In genomic region chr7:33091641-33092191, GRCh38 we compare ENCODE assay signal across 30 cellular contexts. TPM values are rescaled to one million over a fixed set of nuclear protein-coding genes. Genes with fewer than 3 reads are reported as not detected.
A peak's percentile ranks its signal among the peaks of the same experiment; 100 is the strongest.
DNase-seq lines count a peak whose midpoint lies in the region; ATAC-seq, FAIRE-seq and TF ChIP-seq lines count a peak whose summit lies in the region.
"Had no signal": no experiment of that assay in that cellular context is flagged by ENCODE, and none has a peak within 500 bp of the region (broad histone marks: within the 10 kb centered on the region; RNA-seq: fewer than 3 reads in every experiment).

No MANE protein-coding gene starts in this region.

- H4K20me1 ChIP-seq in HepG2 (ENCODE audit: insufficient read depth, low read length) (no peaks in the 10 kb centered on the region), keratinocyte (ENCODE audit: control insufficient read depth, extremely low read depth, insufficient read depth, low read length) (no peaks in the 10 kb centered on the region)

- no peaks in the 10 kb centered on the region for H3K27me3 Mint-ChIP-seq in mesothelial cell of epicardium (ENCODE audit: low read depth)
- H3K27me3 Mint-ChIP-seq: activated CD4-positive, alpha-beta memory T cell treated with anti-CD3 and anti-CD28 coated beads for 36 hours; activated naive CD8-positive, alpha-beta T cell treated with anti-CD3 and anti-CD28 coated beads, Interleukin-2, amount 10 ng/mL, durations not matched to agents 7 days and 5 days; brain; naive thymus-derived CD4-positive, alpha-beta T cell had no signal

- H3K9me3 Mint-ChIP-seq in mesothelial cell of epicardium: no peaks in the 10 kb centered on the region
- H3K9me3 Mint-ChIP-seq: activated CD4-positive, alpha-beta memory T cell treated with anti-CD3 and anti-CD28 coated beads for 36 hours; activated naive CD8-positive, alpha-beta T cell treated with anti-CD3 and anti-CD28 coated beads, Interleukin-2, amount 10 ng/mL, durations not matched to agents 7 days and 5 days; brain; CD8-positive, alpha-beta T cell; naive thymus-derived CD4-positive, alpha-beta T cell had no signal

- dilution Hi-C loops in keratinocyte (cut with MboI; ENCODE audit: extremely low pct_ligation_motif_present, low sequenced_read_pairs): no loop called here

- H3K36me3 ChIP-seq in HepG2 (replicated peaks in 1 of 2; ENCODE audit: control insufficient read depth in 1 of 2, insufficient read depth in 2 of 2, low read length in 2 of 2) (peaks cover 4 to 21% of the 10 kb centered on the region in 2 experiments; a peak in 4 of 5 replicates), right lobe of liver (peaks cover 4 to 22% (median 10%) of the 10 kb centered on the region in 4 donors), SJSA1 (peaks cover 32% of the 10 kb centered on the region), keratinocyte (ENCODE audit: control insufficient read depth in 2 of 2, extremely low read depth in 1 of 2, insufficient read depth in 2 of 2, low read length in 2 of 2) (peaks cover 3 to 7% of the 10 kb centered on the region in 2 experiments), spleen (peaks cover 6 to 42% (median 33%) of the 10 kb centered on the region in 6 donors)
- H3K36me3 ChIP-seq: ovary had no signal

- H3K4me1 ChIP-seq in HepG2 (ENCODE audit: insufficient read depth, low read length): no peaks in the 10 kb centered on the region
- no peaks in the 10 kb centered on the region for H3K4me1 ChIP-seq in right lobe of liver
- H3K4me1 ChIP-seq in SJSA1 (replicated peaks): peaks cover 13% of the 10 kb centered on the region
- no peaks in the 10 kb centered on the region for H3K4me1 ChIP-seq in keratinocyte (ENCODE audit: control insufficient read depth, extremely low read depth, insufficient read depth, low read length)
- H3K4me1 ChIP-seq in spleen: no peaks in the 10 kb centered on the region
- H3K4me1 ChIP-seq: sigmoid colon, stomach, tibial nerve had no signal

- FAIRE-seq in HepG2 (lab: Jason Lieb, UNC): no peak
- FAIRE-seq in keratinocyte (lab: Jason Lieb, UNC): no peak

- H3K27ac Mint-ChIP-seq in mesothelial cell of epicardium: no peak overlapping the region
- H3K27ac Mint-ChIP-seq: activated CD4-positive, alpha-beta memory T cell treated with anti-CD3 and anti-CD28 coated beads for 36 hours; activated naive CD8-positive, alpha-beta T cell treated with anti-CD3 and anti-CD28 coated beads, Interleukin-2, amount 10 ng/mL, durations not matched to agents 7 days and 5 days; brain; CD8-positive, alpha-beta T cell had no signal

- in situ Hi-C loops in HepG2 (cut with HindIII; ENCODE audit: extremely low pct_ligation_motif_present, low pct_unique_long_range_greater_than_20kb): no loop called here

- TF ChIP-seq EP300 in HepG2 (IDR thresholded peaks at IDR 0.05; ENCODE audit: low read depth in 2 of 2, low read length in 2 of 2) (no peak), HepG2 (CRISPR knock-in tag; IDR thresholded peaks at IDR 0.05; ENCODE audit: borderline replicate concordance) (no peak)

- H3K27ac ChIP-seq in HepG2 (ENCODE audit: extremely low read length, insufficient read depth, low read length): no peak overlapping the region
- no peak overlapping the region for H3K27ac ChIP-seq in right lobe of liver
- H3K27ac ChIP-seq in SJSA1: peak overlapping the region; percentile 63
- H3K27ac ChIP-seq in keratinocyte (ENCODE audit: control insufficient read depth, insufficient read depth, low read length): no peak overlapping the region
- no peak overlapping the region for H3K27ac ChIP-seq in spleen
- no peak overlapping the region for H3K27ac ChIP-seq in substantia nigra (ENCODE audit: low read depth, low read length, poor library complexity, severe bottlenecking)
- H3K27ac ChIP-seq: GM23248, heart right ventricle, ovary, sigmoid colon, stomach, tibial nerve had no signal

- no peak overlapping the region for H3K4me3 ChIP-seq in HepG2 (replicated peaks in 1 of 3; ENCODE audit: insufficient read depth in 1 of 3, low read depth in 2 of 3, low read length in 3 of 3)
- no peak overlapping the region for H3K4me3 ChIP-seq in right lobe of liver
- no peak overlapping the region for H3K4me3 ChIP-seq in SJSA1
- H3K4me3 ChIP-seq in keratinocyte (ENCODE audit: control insufficient read depth in 2 of 3, extremely low read depth in 1 of 3, insufficient read depth in 2 of 3, low read depth in 1 of 3, low read length in 3 of 3): no peak overlapping the region
- no peak overlapping the region for H3K4me3 ChIP-seq in spleen
- H3K4me3 ChIP-seq: GM23248, heart right ventricle, ovary, sigmoid colon, stomach, tibial nerve had no signal

- TF ChIP-seq RAD21 in HepG2 (CRISPR knock-in tag; IDR thresholded peaks at IDR 0.05): no peak

- no peak overlapping the region for H3K4me2 ChIP-seq in HepG2 (ENCODE audit: low read depth, low read length)
- H3K4me2 ChIP-seq in keratinocyte (ENCODE audit: control insufficient read depth, extremely low read depth, insufficient read depth, low read depth, low read length): no peak overlapping the region

- H2AFZ ChIP-seq in HepG2 (ENCODE audit: low read length): no peak overlapping the region
- H2AFZ ChIP-seq in keratinocyte (ENCODE audit: control insufficient read depth, low read length): no peak overlapping the region
- H2AFZ ChIP-seq: GM23248 had no signal

- BruUV-seq in HepG2 (replicated peaks; lab: Mats Ljungman, UMichigan): no TSS peak

- H3K27me3 ChIP-seq in HepG2 (ENCODE audit: control insufficient read depth in 1 of 2, insufficient read depth in 2 of 2, low read length in 2 of 2) (no peaks in the 10 kb centered on the region), right lobe of liver (no peaks in the 10 kb centered on the region), SJSA1 (replicated peaks) (no peaks in the 10 kb centered on the region), keratinocyte (ENCODE audit: control insufficient read depth, extremely low read depth, insufficient read depth, low read length) (no peaks in the 10 kb centered on the region), spleen (replicated peaks in 1 of 7) (no peaks in the 10 kb centered on the region)
- H3K27me3 ChIP-seq: heart right ventricle, ovary, sigmoid colon, stomach, tibial nerve had no signal

- H3K9ac ChIP-seq in HepG2 (ENCODE audit: insufficient read depth, low read depth, low read length) (no peak overlapping the region), keratinocyte (ENCODE audit: control insufficient read depth, extremely low read depth, insufficient read depth, low read length) (no peak overlapping the region)
- H3K9ac ChIP-seq: GM23248 had no signal

- H3K36me3 Mint-ChIP-seq in mesothelial cell of epicardium: peaks cover 26% of the 10 kb centered on the region

- H3K9me3 ChIP-seq in HepG2 (ENCODE audit: low read length) (no peaks in the 10 kb centered on the region), right lobe of liver (no peaks in the 10 kb centered on the region), SJSA1 (replicated peaks) (no peaks in the 10 kb centered on the region), keratinocyte (ENCODE audit: control insufficient read depth, low read depth, low read length) (no peaks in the 10 kb centered on the region), spleen (no peaks in the 10 kb centered on the region)
- H3K9me3 ChIP-seq: heart right ventricle, ovary, sigmoid colon, stomach, tibial nerve had no signal

- CTCF ChIA-PET in HepG2 (lab: Yijun Ruan, JAX; ENCODE audit: low intra/inter-chr PET ratio, low total read pairs): no interaction called here

- DNase-seq in HepG2 (ENCODE audit: low spot score) (no peak), right lobe of liver (no peak), SJSA1 (ENCODE audit: low read depth in 1 of 2, low spot score in 2 of 2) (no peak), keratinocyte (ENCODE audit: low read depth, low spot score) (no peak), mesothelial cell of epicardium (ENCODE audit: low spot score in 2 of 2, unreplicated experiment in 2 of 2) (no peak), spleen (no peak), substantia nigra (lab: John Stamatoyannopoulos, UW) (no peak), NCI-H526 (lab: John Stamatoyannopoulos, UW) (no peak)
- DNase-seq: 8988T; activated CD4-positive, alpha-beta memory T cell treated with anti-CD3 and anti-CD28 coated beads for 36 hours; activated naive CD8-positive, alpha-beta T cell treated with anti-CD3 and anti-CD28 coated beads, Interleukin-2, amount 10 ng/mL, durations not matched to agents 7 days and 5 days; AML-193; CD8-positive, alpha-beta T cell; effector CD8-positive, alpha-beta T cell; erythroblast; GDM1; heart right ventricle; mesendoderm; naive thymus-derived CD4-positive, alpha-beta T cell; NCI-H1092 treated with DMSO at 0.1 percent for 48 hours; NCI-H1930; NCI-H748 treated with DMSO at 0.1 percent for 48 hours; ovary; SHP77; sigmoid colon; stomach had no signal

- WGBS in HepG2 (ENCODE audit: low lambda C conversion rate): 42% methylated on average over 4 of the region's 5 CpGs
- WGBS in right lobe of liver (ENCODE audit: insufficient coverage, low coverage, low lambda C conversion rate, missing lambda C conversion rate): 72% methylated on average over 4 of the region's 5 CpGs
- WGBS in spleen, 5 donors: 82 to 89% (median 85%) methylated on average over 5 of the region's 5 CpGs

- no peaks in the 10 kb centered on the region for H3K9me1 ChIP-seq in keratinocyte (ENCODE audit: control insufficient read depth, extremely low read depth, insufficient read depth, low read length)

- intact Hi-C loops in HepG2 (cut with micrococcal nuclease; ENCODE audit: unreplicated experiment): no loop called here
- intact Hi-C loops in right lobe of liver (cut with DNase I): no loop called here
- intact Hi-C loops in spleen (cut with DNase I; ENCODE audit: low total_unique reads): no loop called here

- peak; percentile 78 for ATAC-seq in HepG2
- ATAC-seq in right lobe of liver: no peak
- ATAC-seq: activated CD4-positive, CD25-positive, alpha-beta regulatory T cell treated with anti-CD3 and anti-CD28 coated beads, Interleukin-2, amount 50 U/mL, for 24 hours; CD8-positive, alpha-beta T cell; heart right ventricle; naive thymus-derived CD4-positive, alpha-beta T cell had no signal

- TF ChIP-seq POLR2A in HepG2 (IDR thresholded peaks at IDR 0.05; ENCODE audit: insufficient read depth in 1 of 2, low read depth in 2 of 2, low read length in 2 of 2): no peak
- no peak for TF ChIP-seq POLR2A in right lobe of liver (IDR thresholded peaks at IDR 0.05)
- TF ChIP-seq POLR2A in spleen (IDR thresholded peaks at IDR 0.05): no peak

- H3K79me2 ChIP-seq in HepG2 (ENCODE audit: insufficient read depth, low read length) (no peaks in the 10 kb centered on the region), keratinocyte (ENCODE audit: control insufficient read depth, insufficient read depth, low read length) (no peaks in the 10 kb centered on the region)

- POLR2A ChIA-PET in HepG2 (lab: Yijun Ruan, JAX): no interaction called here

- no peak for TF ChIP-seq CTCF in HepG2 (CRISPR knock-in tag; IDR thresholded peaks at IDR 0.05)
- TF ChIP-seq CTCF in right lobe of liver (IDR thresholded peaks at IDR 0.05): no peak
- peak in 2 of 3 experiments; percentile 3 to 8 for TF ChIP-seq CTCF in keratinocyte (optimal IDR thresholded peaks at IDR 0.05 in 1 of 3, IDR thresholded peaks at IDR 0.05 in 1 of 3, conservative IDR thresholded peaks at IDR 0.05 in 1 of 3; ENCODE audit: extremely low read depth in 1 of 3, insufficient read depth in 2 of 3, low read length in 3 of 3)
- TF ChIP-seq CTCF in mesothelial cell of epicardium (IDR thresholded peaks at IDR 0.05; ENCODE audit: unreplicated experiment): no peak
- no peak for TF ChIP-seq CTCF in spleen (IDR thresholded peaks at IDR 0.05 in 8 of 11, conservative IDR thresholded peaks at IDR 0.05 in 3 of 11)

- H3K4me1 Mint-ChIP-seq in mesothelial cell of epicardium: no peaks in the 10 kb centered on the region
- H3K4me1 Mint-ChIP-seq: brain; naive thymus-derived CD4-positive, alpha-beta T cell had no signal

- H3K4me3 Mint-ChIP-seq in mesothelial cell of epicardium: no peak overlapping the region
- H3K4me3 Mint-ChIP-seq: activated CD4-positive, alpha-beta memory T cell treated with anti-CD3 and anti-CD28 coated beads for 36 hours; activated naive CD8-positive, alpha-beta T cell treated with anti-CD3 and anti-CD28 coated beads, Interleukin-2, amount 10 ng/mL, durations not matched to agents 7 days and 5 days; brain; CD8-positive, alpha-beta T cell; naive thymus-derived CD4-positive, alpha-beta T cell had no signal

RNA-seq across cellular contexts. Expression of gene RP9, which starts 17.5 kb away (rescaled TPM):
- total RNA-seq in HepG2 (2016; rRNA removed; fragmentation: Illumina TruSeq; extraction: Trizol): 14.2 and 15.1 TPM in 2 replicates
- 16.3 and 18.5 TPM in 2 replicates for total RNA-seq in HepG2 (2016; cell fraction: cytosol; rRNA removed; fragmentation: Illumina TruSeq; extraction: Trizol; ENCODE audit: low read depth)
- total RNA-seq in HepG2 (2016; cell fraction: insoluble cytoplasmic fraction; rRNA removed; fragmentation: Illumina TruSeq; extraction: Trizol): 14.5 and 17.3 TPM in 2 replicates
- 19.1 and 19.9 TPM in 2 replicates for total RNA-seq in HepG2 (2016; cell fraction: membrane; rRNA removed; fragmentation: Illumina TruSeq; extraction: Trizol)
- total RNA-seq in HepG2 (2016; cell fraction: nucleus; rRNA removed; fragmentation: Illumina TruSeq; extraction: Trizol): 11.1 and 12.8 TPM in 2 replicates
- 13.1 and 18.6 TPM in 2 replicates for polyA plus RNA-seq in HepG2 (2011; rRNA removed)
- 11.4 and 12.2 TPM in 2 replicates for polyA plus RNA-seq in HepG2 (2011; cell fraction: cytosol; rRNA removed)
- polyA plus RNA-seq in HepG2 (2011; cell fraction: nucleus; rRNA removed): 12.4 and 12.9 TPM in 2 replicates
- 13.8 and 14.7 TPM in 2 replicates for polyA plus RNA-seq in HepG2 (2012)
- 17.6 and 18.4 TPM in 2 replicates for polyA plus RNA-seq in HepG2 (2016; cell fraction: cytosol; fragmentation: Illumina TruSeq; extraction: Trizol; ENCODE audit: low read depth)
- polyA plus RNA-seq in HepG2 (2016; cell fraction: insoluble cytoplasmic fraction; fragmentation: Illumina TruSeq; extraction: Trizol; ENCODE audit: low read depth): 20.5 and 21.8 TPM in 2 replicates
- 17.7 and 19.3 TPM in 2 replicates for polyA plus RNA-seq in HepG2 (2016; cell fraction: membrane; fragmentation: Illumina TruSeq; extraction: Trizol; ENCODE audit: low read depth)
- polyA plus RNA-seq in HepG2 (2016; cell fraction: nucleus; fragmentation: Illumina TruSeq; extraction: Trizol; ENCODE audit: insufficient read depth, low read depth): 16.9 and 19.9 TPM in 2 replicates
- polyA minus RNA-seq in HepG2 (2011; rRNA and poly(A)+ RNA removed; ENCODE audit: low replicate concordance): 8.1 and 14.2 TPM in 2 replicates
- polyA minus RNA-seq in HepG2 (2011; cell fraction: cytosol; rRNA and poly(A)+ RNA removed): 6.9 and 7.9 TPM in 2 replicates
- 16.7 and 23.4 TPM in 2 replicates for polyA minus RNA-seq in HepG2 (2011; cell fraction: nucleus; rRNA and poly(A)+ RNA removed)
- total RNA-seq in right lobe of liver: 1 to 10 TPM; 3.4 to 5.8 (median 4.8) TPM
- total RNA-seq in SJSA1 (2014; rRNA removed; shearing (Covaris generic)): 7.3 and 16.0 TPM in 2 replicates
- polyA plus RNA-seq in keratinocyte: 11.1 to 20.6 TPM (median 17.4 TPM) in 3 replicates
- 18.6 TPM for polyA plus RNA-seq in keratinocyte (2011; ENCODE audit: low read depth)
- 10.6 and 14.8 TPM in 2 replicates for polyA plus RNA-seq in keratinocyte (2011; cell fraction: cytosol; rRNA removed)
- polyA plus RNA-seq in keratinocyte (2011; cell fraction: nucleus; rRNA removed): 8.6 and 13.1 TPM in 2 replicates
- polyA plus RNA-seq in keratinocyte (2012; ENCODE audit: low replicate concordance): 9.9 and 20.8 TPM in 2 replicates
- polyA minus RNA-seq in keratinocyte: 2.9 to 4.6 TPM (median 4.3 TPM) in 3 replicates
- polyA minus RNA-seq in keratinocyte (2011; cell fraction: cytosol; rRNA and poly(A)+ RNA removed): 10.2 TPM
- 2.4 and 2.9 TPM in 2 replicates for polyA minus RNA-seq in keratinocyte (2011; cell fraction: nucleus; rRNA and poly(A)+ RNA removed)
- 17.5 to 20.5 TPM (median 20.3 TPM) in 3 replicates for total RNA-seq in mesothelial cell of epicardium
- 10 to 100 TPM; 12.6 to 28.0 (median 18.8) TPM for total RNA-seq in spleen
- polyA plus RNA-seq in spleen: 10 to 100 TPM; 19.3 to 48.1 (median 33.3) TPM

RNA-seq across cellular contexts. Expression of gene NT5C3A, which starts 29.1 kb away (rescaled TPM):
- total RNA-seq in HepG2 (2016; rRNA removed; fragmentation: Illumina TruSeq; extraction: Trizol) (22.8 and 34.0 TPM in 2 replicates), right lobe of liver (10 to 100 TPM in 3 of 6 experiments, 1 to 10 TPM in 3; 7.7 to 26.7 (median 11.0) TPM), mesothelial cell of epicardium (28.2 to 32.0 TPM (median 29.8 TPM) in 3 replicates), spleen (10 to 100 TPM; 36.0 to 81.8 (median 46.1) TPM)
- 16.1 and 17.7 TPM in 2 replicates for total RNA-seq in HepG2 (2016; cell fraction: cytosol; rRNA removed; fragmentation: Illumina TruSeq; extraction: Trizol; ENCODE audit: low read depth)
- 20.7 and 28.8 TPM in 2 replicates for total RNA-seq in HepG2 (2016; cell fraction: insoluble cytoplasmic fraction; rRNA removed; fragmentation: Illumina TruSeq; extraction: Trizol)
- total RNA-seq in HepG2 (2016; cell fraction: membrane; rRNA removed; fragmentation: Illumina TruSeq; extraction: Trizol): 18.3 and 19.0 TPM in 2 replicates
- 33.8 and 36.2 TPM in 2 replicates for total RNA-seq in HepG2 (2016; cell fraction: nucleus; rRNA removed; fragmentation: Illumina TruSeq; extraction: Trizol)
- polyA plus RNA-seq in HepG2 (2011; rRNA removed) (9.6 and 16.9 TPM in 2 replicates), keratinocyte (12.6 to 30.5 TPM (median 16.2 TPM) in 3 replicates), spleen (10 to 100 TPM; 30.5 to 53.1 (median 39.8) TPM)
- polyA plus RNA-seq in HepG2 (2011; cell fraction: cytosol; rRNA removed): 4.9 and 7.5 TPM in 2 replicates
- polyA plus RNA-seq in HepG2 (2011; cell fraction: nucleus; rRNA removed): 3.7 and 5.4 TPM in 2 replicates
- polyA plus RNA-seq in HepG2 (2012): 22.4 and 29.1 TPM in 2 replicates
- polyA plus RNA-seq in HepG2 (2016; cell fraction: cytosol; fragmentation: Illumina TruSeq; extraction: Trizol; ENCODE audit: low read depth): 6.0 and 6.1 TPM in 2 replicates
- polyA plus RNA-seq in HepG2 (2016; cell fraction: insoluble cytoplasmic fraction; fragmentation: Illumina TruSeq; extraction: Trizol; ENCODE audit: low read depth): 24.5 and 27.3 TPM in 2 replicates
- 13.7 and 13.9 TPM in 2 replicates for polyA plus RNA-seq in HepG2 (2016; cell fraction: membrane; fragmentation: Illumina TruSeq; extraction: Trizol; ENCODE audit: low read depth)
- polyA plus RNA-seq in HepG2 (2016; cell fraction: nucleus; fragmentation: Illumina TruSeq; extraction: Trizol; ENCODE audit: insufficient read depth, low read depth): 42.4 and 45.3 TPM in 2 replicates
- polyA minus RNA-seq in HepG2 (2011; rRNA and poly(A)+ RNA removed; ENCODE audit: low replicate concordance): 2.7 and 3.2 TPM in 2 replicates
- polyA minus RNA-seq in HepG2 (2011; cell fraction: cytosol; rRNA and poly(A)+ RNA removed): 5.7 and 7.7 TPM in 2 replicates
- 28.3 and 30.0 TPM in 2 replicates for polyA minus RNA-seq in HepG2 (2011; cell fraction: nucleus; rRNA and poly(A)+ RNA removed)
- total RNA-seq in SJSA1 (2014; rRNA removed; shearing (Covaris generic)): 31.1 TPM in 2 replicates
- 40.9 TPM for polyA plus RNA-seq in keratinocyte (2011; ENCODE audit: low read depth)
- 10.7 and 18.9 TPM in 2 replicates for polyA plus RNA-seq in keratinocyte (2011; cell fraction: cytosol; rRNA removed)
- polyA plus RNA-seq in keratinocyte (2011; cell fraction: nucleus; rRNA removed): 9.9 and 19.1 TPM in 2 replicates
- polyA plus RNA-seq in keratinocyte (2012; ENCODE audit: low replicate concordance): 18.7 and 21.6 TPM in 2 replicates
- 0.82 to 8.4 TPM (median 1.9 TPM) in 3 replicates for polyA minus RNA-seq in keratinocyte
- polyA minus RNA-seq in keratinocyte (2011; cell fraction: cytosol; rRNA and poly(A)+ RNA removed): 4.6 TPM
- 5.7 and 8.9 TPM in 2 replicates for polyA minus RNA-seq in keratinocyte (2011; cell fraction: nucleus; rRNA and poly(A)+ RNA removed)

RNA-seq across cellular contexts. Expression of gene BBS9, which starts 37.6 kb away (rescaled TPM):
- 7.8 and 9.4 TPM in 2 replicates for total RNA-seq in HepG2 (2016; rRNA removed; fragmentation: Illumina TruSeq; extraction: Trizol)
- 56.8 and 57.9 TPM in 2 replicates for total RNA-seq in HepG2 (2016; cell fraction: cytosol; rRNA removed; fragmentation: Illumina TruSeq; extraction: Trizol; ENCODE audit: low read depth)
- 7.6 and 8.9 TPM in 2 replicates for total RNA-seq in HepG2 (2016; cell fraction: insoluble cytoplasmic fraction; rRNA removed; fragmentation: Illumina TruSeq; extraction: Trizol)
- 11.2 and 18.5 TPM in 2 replicates for total RNA-seq in HepG2 (2016; cell fraction: membrane; rRNA removed; fragmentation: Illumina TruSeq; extraction: Trizol)
- total RNA-seq in HepG2 (2016; cell fraction: nucleus; rRNA removed; fragmentation: Illumina TruSeq; extraction: Trizol): 11.6 and 13.3 TPM in 2 replicates
- 5.1 and 5.2 TPM in 2 replicates for polyA plus RNA-seq in HepG2 (2011; rRNA removed)
- polyA plus RNA-seq in HepG2 (2011; cell fraction: cytosol; rRNA removed): 3.5 and 4.2 TPM in 2 replicates
- 5.7 and 6.4 TPM in 2 replicates for polyA plus RNA-seq in HepG2 (2011; cell fraction: nucleus; rRNA removed)
- polyA plus RNA-seq in HepG2 (2012): 4.3 and 5.5 TPM in 2 replicates
- 1.2 and 1.8 TPM in 2 replicates for polyA plus RNA-seq in HepG2 (2016; cell fraction: cytosol; fragmentation: Illumina TruSeq; extraction: Trizol; ENCODE audit: low read depth)
- polyA plus RNA-seq in HepG2 (2016; cell fraction: insoluble cytoplasmic fraction; fragmentation: Illumina TruSeq; extraction: Trizol; ENCODE audit: low read depth): 6.9 and 7.0 TPM in 2 replicates
- 2.6 and 2.8 TPM in 2 replicates for polyA plus RNA-seq in HepG2 (2016; cell fraction: membrane; fragmentation: Illumina TruSeq; extraction: Trizol; ENCODE audit: low read depth)
- polyA plus RNA-seq in HepG2 (2016; cell fraction: nucleus; fragmentation: Illumina TruSeq; extraction: Trizol; ENCODE audit: insufficient read depth, low read depth): 3.9 and 4.8 TPM in 2 replicates
- polyA minus RNA-seq in HepG2 (2011; rRNA and poly(A)+ RNA removed; ENCODE audit: low replicate concordance): 11.2 and 28.4 TPM in 2 replicates
- 4.0 and 12.4 TPM in 2 replicates for polyA minus RNA-seq in HepG2 (2011; cell fraction: cytosol; rRNA and poly(A)+ RNA removed)
- 57.8 and 69.5 TPM in 2 replicates for polyA minus RNA-seq in HepG2 (2011; cell fraction: nucleus; rRNA and poly(A)+ RNA removed)
- total RNA-seq in right lobe of liver: 1 to 10 TPM; 3.0 to 8.0 (median 6.6) TPM
- 2.1 and 3.6 TPM in 2 replicates for total RNA-seq in SJSA1 (2014; rRNA removed; shearing (Covaris generic))
- polyA plus RNA-seq in keratinocyte: 6.9 to 7.9 TPM (median 7.6 TPM) in 3 replicates
- 6.0 TPM for polyA plus RNA-seq in keratinocyte (2011; ENCODE audit: low read depth)
- 5.5 and 8.8 TPM in 2 replicates for polyA plus RNA-seq in keratinocyte (2011; cell fraction: cytosol; rRNA removed)
- 7.6 and 8.8 TPM in 2 replicates for polyA plus RNA-seq in keratinocyte (2011; cell fraction: nucleus; rRNA removed)
- 2.9 and 5.4 TPM in 2 replicates for polyA plus RNA-seq in keratinocyte (2012; ENCODE audit: low replicate concordance)
- 10.1 to 16.3 TPM (median 12.8 TPM) in 3 replicates for polyA minus RNA-seq in keratinocyte
- polyA minus RNA-seq in keratinocyte (2011; cell fraction: cytosol; rRNA and poly(A)+ RNA removed): 7.3 TPM
- polyA minus RNA-seq in keratinocyte (2011; cell fraction: nucleus; rRNA and poly(A)+ RNA removed): 17.4 and 29.4 TPM in 2 replicates
- total RNA-seq in mesothelial cell of epicardium: 23.1 to 26.9 TPM (median 24.2 TPM) in 3 replicates
- 10 to 100 TPM; 18.8 to 44.1 (median 29.6) TPM for total RNA-seq in spleen
- polyA plus RNA-seq in spleen: 1 to 10 TPM; 2.3 to 4.0 (median 3.9) TPM

Comparison
In these comparisons a context has a peak if more than half of its experiments do, and no peak if none do; other contexts are left out.
1. CTCF ChIP-seq: peak in keratinocyte (2 of 3); none in HepG2 (single experiment), right lobe of liver (0 of 4), mesothelial cell of epicardium (single experiment) and spleen (0 of 11).